In the genomic region with DNA sequence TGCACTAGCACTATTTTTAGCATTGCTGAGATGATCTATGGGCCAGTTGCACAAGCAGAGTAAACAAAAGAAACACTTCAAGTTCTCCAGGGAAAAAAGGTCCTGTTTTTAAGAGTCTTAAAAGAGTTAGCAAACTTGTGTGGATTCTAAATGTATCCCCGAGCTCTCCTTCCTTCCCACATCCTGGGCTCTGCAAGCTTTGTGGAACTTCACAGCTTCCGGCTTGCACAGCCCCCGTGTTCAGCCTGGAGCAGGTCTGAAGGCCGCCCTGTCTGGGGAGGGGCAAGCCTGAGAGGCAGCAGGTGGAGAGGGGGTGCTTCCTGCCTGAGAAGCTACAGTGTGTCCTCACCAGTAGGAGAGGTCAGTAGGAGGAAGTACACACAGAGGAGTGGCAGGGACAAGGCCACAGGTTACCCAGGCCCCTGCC, we compare ENCODE assay signal across 8 cellular contexts. TPM values are rescaled to one million over a fixed set of nuclear protein-coding genes. Genes with fewer than 3 reads are reported as not detected.
A peak's percentile ranks its signal among the peaks of the same experiment; 100 is the strongest.
DNase-seq lines count a peak whose midpoint lies in the region; ATAC-seq and TF ChIP-seq lines count a peak whose summit lies in the region.

No MANE protein-coding gene starts in this region.

- dilution Hi-C loops in IMR-90 (cut with HindIII; ENCODE audit: low sequenced_read_pairs, unreplicated experiment), result no loop called here

- no peaks in the 10 kb centered on the region for H3K27me3 Mint-ChIP-seq in nephron (ENCODE audit: low read depth)

- H3K9me3 ChIP-seq in IMR-90 (ENCODE audit: control insufficient read depth, insufficient read depth, low read length), result no peaks in the 10 kb centered on the region

- in situ Hi-C loops in IMR-90 (cut with MboI; ENCODE audit: low sequenced_read_pairs), result no loop called here

- H4K5ac ChIP-seq in IMR-90 (ENCODE audit: low read depth, low read length), result peak overlapping the region; percentile 19

- H3K36me3 Mint-ChIP-seq in nephron (ENCODE audit: low read depth), result peaks cover 4% of the 10 kb centered on the region

- CTCF ChIA-PET in IMR-90 (lab: Yijun Ruan, JAX), result interaction anchor here (1.4 to 2.7 kb wide), 3 partner anchors 9 to 39 kb away, joined by 4 to 19 read pairs (median 5); no protein-coding TSS in a partner anchor

- peak overlapping the region; percentile 13 for H2AK9ac ChIP-seq in IMR-90 (replicated peaks; ENCODE audit: low read depth, low read length, poor library complexity)

- intact Hi-C loops in IMR-90 (cut with micrococcal nuclease), result loop anchor here (2.0 kb wide), 1 partner anchor 135 kb away; the partner anchor contains the start of gene CABIN1

- peak overlapping the region; percentile 70 for H3K14ac ChIP-seq in IMR-90 (replicated peaks; ENCODE audit: low read depth, low read length)

- H3K27ac Mint-ChIP-seq in nephron, result peak overlapping the region; percentile 97 to 98 (median 98)

- DNase-seq in AG10803 (ENCODE audit: low read depth) (peak; percentile 89), IMR-90 (peak; percentile 83), SW480 (ENCODE audit: low spot score) (peak; percentile 50), epithelial cell of esophagus (ENCODE audit: low read depth) (peak; percentile 45)
- DNase-seq in activated effector memory CD4-positive, alpha-beta T cell treated with anti-CD3 and anti-CD28 coated beads, Interleukin-2, amount 50 U/mL, for 16 hours, result no peak

- H2AFZ ChIP-seq in IMR-90 (replicated peaks; ENCODE audit: low read length, poor library complexity), result peak overlapping the region; percentile 38

- peaks cover 54% of the 10 kb centered on the region for H3K4me1 ChIP-seq in IMR-90 (ENCODE audit: control insufficient read depth, insufficient read depth, low read length)

- no peaks in the 10 kb centered on the region for H3K36me3 ChIP-seq in IMR-90 (ENCODE audit: control insufficient read depth, insufficient read depth, low read length)

- peak overlapping the region; percentile 42 for H3K18ac ChIP-seq in IMR-90 (ENCODE audit: low read depth, low read length)

- TF ChIP-seq CTCF in AG10803 (conservative IDR thresholded peaks at IDR 0.05; ENCODE audit: low read length), result no peak
- TF ChIP-seq CTCF in IMR-90 (conservative IDR thresholded peaks at IDR 0.05; ENCODE audit: low read depth, low read length), result no peak
- no peak for TF ChIP-seq CTCF in epithelial cell of esophagus (IDR thresholded peaks at IDR 0.05; ENCODE audit: insufficient read depth, low read depth, low read length, missing control alignments)
- no peak for TF ChIP-seq CTCF in nephron (IDR thresholded peaks at IDR 0.05; ENCODE audit: unreplicated experiment in 3 of 3)

- no peaks in the 10 kb centered on the region for H3K9me3 Mint-ChIP-seq in nephron

- H3K27ac ChIP-seq in IMR-90 (ENCODE audit: insufficient read depth, low read length), result peak overlapping the region; percentile 85

- H2AK5ac ChIP-seq in IMR-90 (ENCODE audit: low read depth, low read length), result peak overlapping the region; percentile 94

- peak overlapping the region; percentile 46; the same call in 1 of the 3 replicates for H2BK15ac ChIP-seq in IMR-90 (ENCODE audit: low read depth, low read length)

- peaks cover 28 to 80% of the 10 kb centered on the region in 2 experiments; a peak in 3 of 4 replicates for H3K79me1 ChIP-seq in IMR-90 (ENCODE audit: low read depth in 1 of 2, low read length in 2 of 2)

- TF ChIP-seq RAD21 in IMR-90 (IDR thresholded peaks at IDR 0.05; ENCODE audit: low read length), result no peak

- POLR2A ChIA-PET in IMR-90 (lab: Charles Lee; ENCODE audit: unreplicated experiment), result no interaction called here

- peak overlapping the region; percentile 84 for H2BK20ac ChIP-seq in IMR-90 (ENCODE audit: low read depth, low read length)

- ATAC-seq in GM18498 (IDR thresholded peaks at IDR 0.05; ENCODE audit: unreplicated experiment) (peak; percentile 74), IMR-90 (ENCODE audit: low read depth) (peak; percentile 13), GM19467 (IDR thresholded peaks at IDR 0.05; ENCODE audit: unreplicated experiment) (no peak)

- H4K8ac ChIP-seq in IMR-90 (ENCODE audit: low read depth in 2 of 2, low read length in 2 of 2), result peak overlapping the region in 1 of 2 experiments; percentile 63; a peak in 3 of 4 replicates

- peaks cover 74% of the 10 kb centered on the region for H3K9me1 ChIP-seq in IMR-90 (ENCODE audit: insufficient read depth, low read length)

- H4K20me1 ChIP-seq in IMR-90 (ENCODE audit: insufficient read depth, low read length), result peaks cover 25% of the 10 kb centered on the region

- peak overlapping the region; percentile 3 to 54 (median 10) for H3K4me3 Mint-ChIP-seq in nephron

- peak overlapping the region; percentile 71 for H4K91ac ChIP-seq in IMR-90 (ENCODE audit: insufficient read depth, low read depth, low read length)

- peak overlapping the region; percentile 41; the same call in 1 of the 2 replicates for H3K56ac ChIP-seq in IMR-90 (ENCODE audit: extremely low read depth, insufficient read depth, low read length)

- H3K9ac ChIP-seq in IMR-90 (ENCODE audit: low read depth, low read length), result no peak overlapping the region

- H3K27me3 ChIP-seq in IMR-90 (ENCODE audit: control insufficient read depth, insufficient read depth, low read length), result no peaks in the 10 kb centered on the region

- peak overlapping the region; percentile 93 for H3K4ac ChIP-seq in IMR-90 (ENCODE audit: low read depth, low read length)

- peak overlapping the region; percentile 26 for H3K4me3 ChIP-seq in AG10803 (ENCODE audit: low read length)
- no peak overlapping the region for H3K4me3 ChIP-seq in IMR-90 (ENCODE audit: insufficient read depth, low read depth, low read length)
- no peak overlapping the region for H3K4me3 ChIP-seq in epithelial cell of esophagus (ENCODE audit: low read length)

- WGBS in IMR-90 (ENCODE audit: extremely low coverage in 2 of 2, insufficient read length in 1 of 2), 2 experiments, result no CpG with 5 or more reads among the region's 4 CpGs

- peak overlapping the region; percentile 65 for H3K4me2 ChIP-seq in IMR-90 (ENCODE audit: low read depth, low read length)

- no peak for TF ChIP-seq POLR2A in IMR-90 (IDR thresholded peaks at IDR 0.05; ENCODE audit: low read depth, low read length)

- peaks cover 47% of the 10 kb centered on the region for H3K4me1 Mint-ChIP-seq in nephron

- H3K23ac ChIP-seq in IMR-90 (ENCODE audit: low read depth, low read length), result peak overlapping the region; percentile 73; the same call in 1 of the 2 replicates

- BruUV-seq in IMR-90 (replicated peaks; lab: Mats Ljungman, UMichigan), result no TSS peak

- H2BK5ac ChIP-seq in IMR-90 (ENCODE audit: low read depth, low read length, poor library complexity, severe bottlenecking), result peak overlapping the region; percentile 87

- peak overlapping the region; percentile 86 for H2BK120ac ChIP-seq in IMR-90 (ENCODE audit: low read depth, low read length)

TF ChIP-seq in IMR-90, 13 proteins besides CTCF, POLR2A, EP300 and RAD21:
- TF ChIP-seq CEBPB (IDR thresholded peaks at IDR 0.05; ENCODE audit: low read depth, low read length) (peak; percentile 93), MXI1 (IDR thresholded peaks at IDR 0.05; ENCODE audit: borderline replicate concordance, low read depth, low read length) (no peak), BHLHE40 (IDR thresholded peaks at IDR 0.05; ENCODE audit: low read depth, low read length) (no peak), RFX5 (IDR thresholded peaks at IDR 0.05; ENCODE audit: low read depth, low read length) (no peak), FOS (IDR thresholded peaks at IDR 0.05; ENCODE audit: low read depth, low read length) (no peak), USF2 (IDR thresholded peaks at IDR 0.05; ENCODE audit: low read depth, low read length) (no peak), MAZ (IDR thresholded peaks at IDR 0.05; ENCODE audit: borderline replicate concordance, low read depth, low read length) (0 out of 2 replicates have a peak, but pooled peaks have one; percentile 5), MAFK (IDR thresholded peaks at IDR 0.05; ENCODE audit: low read depth, low read length) (peak; percentile 89), CHD1 (IDR thresholded peaks at IDR 0.05; ENCODE audit: low read depth, low read length) (no peak), SMC3 (IDR thresholded peaks at IDR 0.05; ENCODE audit: low read depth, low read length) (no peak), RCOR1 (IDR thresholded peaks at IDR 0.05; ENCODE audit: insufficient replicate concordance, low read length) (no peak), NFE2L2 (IDR thresholded peaks at IDR 0.05; ENCODE audit: low read depth, low read length) (no peak)
- TF ChIP-seq, protein P1, sequence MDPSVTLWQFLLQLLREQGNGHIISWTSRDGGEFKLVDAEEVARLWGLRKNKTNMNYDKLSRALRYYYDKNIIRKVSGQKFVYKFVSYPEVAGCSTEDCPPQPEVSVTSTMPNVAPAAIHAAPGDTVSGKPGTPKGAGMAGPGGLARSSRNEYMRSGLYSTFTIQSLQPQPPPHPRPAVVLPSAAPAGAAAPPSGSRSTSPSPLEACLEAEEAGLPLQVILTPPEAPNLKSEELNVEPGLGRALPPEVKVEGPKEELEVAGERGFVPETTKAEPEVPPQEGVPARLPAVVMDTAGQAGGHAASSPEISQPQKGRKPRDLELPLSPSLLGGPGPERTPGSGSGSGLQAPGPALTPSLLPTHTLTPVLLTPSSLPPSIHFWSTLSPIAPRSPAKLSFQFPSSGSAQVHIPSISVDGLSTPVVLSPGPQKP (IDR thresholded peaks at IDR 0.05; ENCODE audit: borderline replicate concordance, low read depth, low read length), result no peak

RNA-seq across cellular contexts. Expression of gene SUSD2, which starts 35.1 kb away (rescaled TPM):
- 0.18 and 0.28 TPM in 2 replicates for total RNA-seq in IMR-90 (2012; rRNA removed)
- 1.6 and 2.4 TPM in 2 replicates for polyA plus RNA-seq in IMR-90 (2012; rRNA removed)
- polyA plus RNA-seq in IMR-90 (2012; cell fraction: cytosol; rRNA removed), result 1.1 and 1.9 TPM in 2 replicates
- polyA plus RNA-seq in IMR-90 (2012; cell fraction: nucleus; rRNA removed; ENCODE audit: low replicate concordance), result 1.9 and 4.1 TPM in 2 replicates
